ENCODE assay signal across 23 cellular contexts in the genomic region with DNA sequence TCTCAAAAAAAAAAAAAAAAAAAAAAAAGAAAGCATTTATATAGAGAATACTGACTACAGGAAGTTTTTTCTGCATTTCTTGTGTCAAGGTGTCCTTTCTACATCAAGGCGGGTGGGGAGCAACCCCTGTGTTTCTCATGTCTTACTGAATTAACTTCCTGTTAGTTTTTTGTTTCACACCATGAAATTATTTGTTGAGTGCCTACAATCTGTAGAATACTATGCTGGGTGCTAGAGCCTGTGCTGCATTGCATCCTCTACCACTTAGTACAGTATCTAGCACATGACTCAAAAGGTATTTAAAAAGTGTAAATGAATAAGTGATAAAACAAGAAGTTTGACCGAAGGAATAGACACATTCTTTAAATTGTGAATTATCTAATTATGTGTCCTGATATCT.
"Had no signal": no experiment of that assay in that cellular context is flagged by ENCODE, and none has a peak within 500 bp of the region (broad histone marks: within the 10 kb centered on the region; RNA-seq: fewer than 3 reads in every experiment).

No MANE protein-coding gene starts in this region.

- ATAC-seq: naive thymus-derived CD4-positive, alpha-beta T cell; psoas muscle; right cardiac atrium; right lobe of liver; stimulated activated effector memory CD8-positive, alpha-beta T cell treated with anti-CD3 and anti-CD28 coated beads, Interleukin-12 subunit alpha, Interleukin-12 subunit beta, amount 100 ng/mL, for 72 hours; stimulated activated naive B cell treated with anti-CD40 and anti-IgM and Interleukin-4, amounts not matched to agents 10 μg/mL and 1 μg/mL and 100 μg/mL, for 72 hours; upper lobe of right lung had no signal

- H2AFZ ChIP-seq: neural progenitor cell, parathyroid adenoma had no signal

- H3K27me3 ChIP-seq: neural progenitor cell, ovary, right lobe of liver, sigmoid colon, stomach, tibial artery, transverse colon, upper lobe of right lung, uterus had no signal

- H3K9me3 ChIP-seq: ovary, psoas muscle, right lobe of liver, sigmoid colon, stomach, thoracic aorta, transverse colon, upper lobe of right lung, uterus had no signal

- H3K79me2 ChIP-seq: parathyroid adenoma had no signal

- H3K4me1 ChIP-seq: neural progenitor cell, parathyroid adenoma, psoas muscle, right lobe of liver, stomach, tibial artery, transverse colon, upper lobe of right lung, uterus had no signal

- H3K36me3 ChIP-seq: neural progenitor cell, ovary, right lobe of liver, sigmoid colon, stomach, thoracic aorta, tibial artery, transverse colon, upper lobe of right lung, uterus had no signal

- FAIRE-seq: small intestine had no signal

- H3K4me3 ChIP-seq: neural progenitor cell, ovary, psoas muscle, right lobe of liver, sigmoid colon, stomach, thoracic aorta, tibial artery, transverse colon, upper lobe of right lung, uterus had no signal

- DNase-seq: occipital lobe; ovary; psoas muscle; right cardiac atrium; right lobe of liver; sigmoid colon; small intestine; stimulated activated CD4-positive, alpha-beta T cell treated with anti-CD3 and anti-CD28 coated beads, Interleukin-15, amount 100 ng/mL, for 24 hours; stimulated activated CD4-positive, alpha-beta T cell treated with anti-CD3 and anti-CD28 coated beads, Interleukin-2, amount 100 ng/mL, for 24 hours; stimulated activated CD4-positive, alpha-beta T cell treated with anti-CD3 and anti-CD28 coated beads, Interleukin-2, amount 100 ng/mL, for 48 hours; stimulated activated CD4-positive, alpha-beta T cell treated with anti-CD3 and anti-CD28 coated beads, Interleukin-4, amount 100 ng/mL, for 24 hours; stimulated activated naive B cell treated with anti-CD40 and anti-IgM and Interleukin-4, amounts not matched to agents 10 μg/mL and 1 μg/mL and 100 μg/mL, for 72 hours; stimulated activated naive CD4-positive, alpha-beta T cell treated with Interleukin-2 at 50 U/mL for 16 hours; stomach; tibial artery; transverse colon; upper lobe of right lung; uterus had no signal

- H3K9ac ChIP-seq: neural progenitor cell, parathyroid adenoma had no signal

- H3K27ac ChIP-seq: neural progenitor cell, ovary, parathyroid adenoma, psoas muscle, right lobe of liver, sigmoid colon, stomach, thoracic aorta, tibial artery, transverse colon, upper lobe of right lung, uterus had no signal

- H3K4me2 ChIP-seq: neural progenitor cell had no signal
